In genomic region chr17:77464988-77465357, GRCh38 we compare ENCODE assay signal across 1 cellular context.
TF ChIP-seq lines count a peak whose summit lies in the region.

No MANE protein-coding gene starts in this region.

TF ChIP-seq in WTC11, 78 proteins besides CTCF, POLR2A, EP300 and RAD21 (continued from another document):
- no peak for TF ChIP-seq FOXP4 (CRISPR knock-in tag; IDR thresholded peaks at IDR 0.05)
- TF ChIP-seq ZNF396 (CRISPR knock-in tag; IDR thresholded peaks at IDR 0.05; ENCODE audit: borderline replicate concordance): no peak
- no peak for TF ChIP-seq JAZF1 (CRISPR knock-in tag; IDR thresholded peaks at IDR 0.05)
- no peak for TF ChIP-seq ZNF425 (CRISPR knock-in tag; conservative IDR thresholded peaks at IDR 0.05)
- no peak for TF ChIP-seq TCF7 (CRISPR knock-in tag; IDR thresholded peaks at IDR 0.05; ENCODE audit: low read depth)
- no peak for TF ChIP-seq GRHL2 (CRISPR knock-in tag; IDR thresholded peaks at IDR 0.05; ENCODE audit: insufficient replicate concordance, severe bottlenecking)
- no peak for TF ChIP-seq STAT6 (CRISPR knock-in tag; conservative IDR thresholded peaks at IDR 0.05; ENCODE audit: low read depth)
